Comparison of ENCODE assay signal across 1 cellular context in genomic region chr18:50194623-50195532, GRCh38.
TF ChIP-seq lines count a peak whose summit lies in the region.

Gene MYO5B, minus strand, starts transcription at chr18:50195147. Its CDS starts 354 bp downstream, at chr18:50194793.

TF ChIP-seq in HepG2, 621 proteins besides CTCF, POLR2A, EP300 and RAD21 (continued from another document and continues in another):
- peak; percentile 26; the same call in 1 of the 2 replicates for TF ChIP-seq ZSCAN31 (CRISPR knock-in tag; IDR thresholded peaks at IDR 0.05; ENCODE audit: low read depth)
- peak; percentile 83 for TF ChIP-seq ZNF263 (CRISPR knock-in tag; IDR thresholded peaks at IDR 0.05)
- TF ChIP-seq HOXD1 (CRISPR knock-in tag; IDR thresholded peaks at IDR 0.05): no peak
- 0 out of 2 replicates have a peak, but pooled peaks have one; percentile 26 for TF ChIP-seq ESRRA (CRISPR knock-in tag; IDR thresholded peaks at IDR 0.05; ENCODE audit: low read depth)
- no peak for TF ChIP-seq GLMP (CRISPR knock-in tag; IDR thresholded peaks at IDR 0.05; ENCODE audit: borderline replicate concordance)
- TF ChIP-seq SAP130 (CRISPR knock-in tag; IDR thresholded peaks at IDR 0.05; ENCODE audit: low read depth): peak; percentile 55
- peak; percentile 26; the same call in 1 of the 2 replicates for TF ChIP-seq REPIN1 (CRISPR knock-in tag; IDR thresholded peaks at IDR 0.05; ENCODE audit: borderline replicate concordance, low read depth)
- TF ChIP-seq NFRKB (IDR thresholded peaks at IDR 0.05): no peak
- TF ChIP-seq SOX5 (CRISPR knock-in tag; IDR thresholded peaks at IDR 0.05; ENCODE audit: borderline replicate concordance): no peak
- no peak for TF ChIP-seq BRCA1 (CRISPR knock-in tag; IDR thresholded peaks at IDR 0.05)
- no peak for TF ChIP-seq ZNF75D (CRISPR knock-in tag; IDR thresholded peaks at IDR 0.05; ENCODE audit: borderline replicate concordance)
- no peak for TF ChIP-seq SETDB1 (CRISPR knock-in tag; IDR thresholded peaks at IDR 0.05; ENCODE audit: borderline replicate concordance)
- peak; percentile 64; the same call in 1 of the 2 replicates for TF ChIP-seq ARNT2 (CRISPR knock-in tag; IDR thresholded peaks at IDR 0.05; ENCODE audit: low read depth)
- no peak for TF ChIP-seq FLYWCH1 (CRISPR knock-in tag; IDR thresholded peaks at IDR 0.05)
- TF ChIP-seq PAXIP1 (CRISPR knock-in tag; conservative IDR thresholded peaks at IDR 0.05): 0 out of 2 replicates have a peak, but pooled peaks have one; percentile 11
- TF ChIP-seq, protein P1, sequence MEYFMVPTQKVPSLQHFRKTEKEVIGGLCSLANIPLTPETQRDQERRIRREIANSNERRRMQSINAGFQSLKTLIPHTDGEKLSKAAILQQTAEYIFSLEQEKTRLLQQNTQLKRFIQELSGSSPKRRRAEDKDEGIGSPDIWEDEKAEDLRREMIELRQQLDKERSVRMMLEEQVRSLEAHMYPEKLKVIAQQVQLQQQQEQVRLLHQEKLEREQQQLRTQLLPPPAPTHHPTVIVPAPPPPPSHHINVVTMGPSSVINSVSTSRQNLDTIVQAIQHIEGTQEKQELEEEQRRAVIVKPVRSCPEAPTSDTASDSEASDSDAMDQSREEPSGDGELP (IDR thresholded peaks at IDR 0.05; ENCODE audit: borderline replicate concordance, low read depth): peak; percentile 7; the same call in 1 of the 2 replicates
- TF ChIP-seq ARNT (IDR thresholded peaks at IDR 0.05): no peak
- no peak for TF ChIP-seq ZBTB4 (CRISPR knock-in tag; IDR thresholded peaks at IDR 0.05; ENCODE audit: borderline replicate concordance)
- TF ChIP-seq ETS1 (CRISPR knock-in tag; IDR thresholded peaks at IDR 0.05): 0 out of 2 replicates have a peak, but pooled peaks have one; percentile 17
- peak; percentile 86 for TF ChIP-seq ZNF563 (CRISPR knock-in tag; IDR thresholded peaks at IDR 0.05)
- 0 out of 2 replicates have a peak, but pooled peaks have one; percentile 18 for TF ChIP-seq ZNF776 (CRISPR knock-in tag; IDR thresholded peaks at IDR 0.05)
- TF ChIP-seq GTF3A (CRISPR knock-in tag; conservative IDR thresholded peaks at IDR 0.05): no peak
- TF ChIP-seq HMGXB4 (CRISPR knock-in tag; IDR thresholded peaks at IDR 0.05; ENCODE audit: borderline replicate concordance in 1 of 2, low read depth in 1 of 2): peak in 1 of 2 experiments; percentile 47; a peak in 1 of 4 replicates
- TF ChIP-seq ZBED4 (CRISPR knock-in tag; IDR thresholded peaks at IDR 0.05; ENCODE audit: borderline replicate concordance): peak; percentile 79; the same call in 1 of the 2 replicates
- TF ChIP-seq, protein P2, sequence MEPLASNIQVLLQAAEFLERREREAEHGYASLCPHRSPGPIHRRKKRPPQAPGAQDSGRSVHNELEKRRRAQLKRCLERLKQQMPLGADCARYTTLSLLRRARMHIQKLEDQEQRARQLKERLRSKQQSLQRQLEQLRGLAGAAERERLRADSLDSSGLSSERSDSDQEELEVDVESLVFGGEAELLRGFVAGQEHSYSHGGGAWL (CRISPR knock-in tag; IDR thresholded peaks at IDR 0.05): peak; percentile 54; the same call in 1 of the 2 replicates
- TF ChIP-seq, protein P3, sequence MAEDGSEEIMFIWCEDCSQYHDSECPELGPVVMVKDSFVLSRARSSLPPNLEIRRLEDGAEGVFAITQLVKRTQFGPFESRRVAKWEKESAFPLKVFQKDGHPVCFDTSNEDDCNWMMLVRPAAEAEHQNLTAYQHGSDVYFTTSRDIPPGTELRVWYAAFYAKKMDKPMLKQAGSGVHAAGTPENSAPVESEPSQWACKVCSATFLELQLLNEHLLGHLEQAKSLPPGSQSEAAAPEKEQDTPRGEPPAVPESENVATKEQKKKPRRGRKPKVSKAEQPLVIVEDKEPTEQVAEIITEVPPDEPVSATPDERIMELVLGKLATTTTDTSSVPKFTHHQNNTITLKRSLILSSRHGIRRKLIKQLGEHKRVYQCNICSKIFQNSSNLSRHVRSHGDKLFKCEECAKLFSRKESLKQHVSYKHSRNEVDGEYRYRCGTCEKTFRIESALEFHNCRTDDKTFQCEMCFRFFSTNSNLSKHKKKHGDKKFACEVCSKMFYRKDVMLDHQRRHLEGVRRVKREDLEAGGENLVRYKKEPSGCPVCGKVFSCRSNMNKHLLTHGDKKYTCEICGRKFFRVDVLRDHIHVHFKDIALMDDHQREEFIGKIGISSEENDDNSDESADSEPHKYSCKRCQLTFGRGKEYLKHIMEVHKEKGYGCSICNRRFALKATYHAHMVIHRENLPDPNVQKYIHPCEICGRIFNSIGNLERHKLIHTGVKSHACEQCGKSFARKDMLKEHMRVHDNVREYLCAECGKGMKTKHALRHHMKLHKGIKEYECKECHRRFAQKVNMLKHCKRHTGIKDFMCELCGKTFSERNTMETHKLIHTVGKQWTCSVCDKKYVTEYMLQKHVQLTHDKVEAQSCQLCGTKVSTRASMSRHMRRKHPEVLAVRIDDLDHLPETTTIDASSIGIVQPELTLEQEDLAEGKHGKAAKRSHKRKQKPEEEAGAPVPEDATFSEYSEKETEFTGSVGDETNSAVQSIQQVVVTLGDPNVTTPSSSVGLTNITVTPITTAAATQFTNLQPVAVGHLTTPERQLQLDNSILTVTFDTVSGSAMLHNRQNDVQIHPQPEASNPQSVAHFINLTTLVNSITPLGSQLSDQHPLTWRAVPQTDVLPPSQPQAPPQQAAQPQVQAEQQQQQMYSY (CRISPR knock-in tag; IDR thresholded peaks at IDR 0.05): peak; percentile 32; the same call in 1 of the 2 replicates
- TF ChIP-seq ZFP41 (CRISPR knock-in tag; IDR thresholded peaks at IDR 0.05; ENCODE audit: borderline replicate concordance): no peak
- TF ChIP-seq ZNF274 (CRISPR knock-in tag; IDR thresholded peaks at IDR 0.05): no peak
- no peak for TF ChIP-seq SP2 (CRISPR knock-in tag; IDR thresholded peaks at IDR 0.05)
